ENCODE assay signal across 11 cellular contexts in genomic region chr6:118603372-118603771, GRCh38. TPM values are rescaled to one million over a fixed set of nuclear protein-coding genes. Genes with fewer than 3 reads are reported as not detected.
"Had no signal": no experiment of that assay in that cellular context is flagged by ENCODE, and none has a peak within 500 bp of the region (broad histone marks: within the 10 kb centered on the region; RNA-seq: fewer than 3 reads in every experiment).

No MANE protein-coding gene starts in this region.

- H2AFZ ChIP-seq: GM23248, GM23338 had no signal

- H3K9me3 Mint-ChIP-seq: HFFc6 had no signal

- H3K4me1 ChIP-seq: HAP-1 had no signal

- ATAC-seq: GM23338, HCT116 had no signal

- FAIRE-seq: H1, H54 had no signal

- H3K9me3 ChIP-seq: HAP-1 had no signal

- H3K36me3 ChIP-seq: HAP-1 had no signal

- H3K4me3 ChIP-seq: GM23248, GM23338, HAP-1 had no signal

- DNase-seq: GM23248, GOT3, H7, H9, HCEC 1CT, HFFc6 had no signal

- H3K27ac Mint-ChIP-seq: GM23338, H9, HFFc6 had no signal

- H3K4me3 Mint-ChIP-seq: GM23338, H9, HFFc6 had no signal

- H3K9ac ChIP-seq: GM23248 had no signal

- H3K4me2 ChIP-seq: GM23338 had no signal

- H3K27ac ChIP-seq: GM23248 had no signal

RNA-seq across cellular contexts. Expression of gene PLN, which starts 55.3 kb away (rescaled TPM):
- total RNA-seq: GM23248, GM23338, H1, H7, H9, HFFc6 had no signal
- polyA plus RNA-seq: GM23248, H1 had no signal
